In genomic region chrX:15525664-15526416, GRCh38 we compare ENCODE assay signal across 22 cellular contexts. TPM values are rescaled to one million over a fixed set of nuclear protein-coding genes. Genes with fewer than 3 reads are reported as not detected.
A peak's percentile ranks its signal among the peaks of the same experiment; 100 is the strongest.
DNase-seq lines count a peak whose midpoint lies in the region; ATAC-seq, FAIRE-seq and TF ChIP-seq lines count a peak whose summit lies in the region.
"Had no signal": no experiment of that assay in that cellular context is flagged by ENCODE, and none has a peak within 500 bp of the region (broad histone marks: within the 10 kb centered on the region; RNA-seq: fewer than 3 reads in every experiment).

No MANE protein-coding gene starts in this region.

- H3K4me1 ChIP-seq in HEK293 (ENCODE audit: control insufficient read depth, insufficient read depth, low read length), result 0 out of 2 replicates have a peak, but pooled peaks cover 2% of the 10 kb centered on the region
- H3K4me1 ChIP-seq: SJSA1 had no signal

- POLR2A ChIA-PET in HEK293 (lab: Yijun Ruan, JAX), result no interaction called here

- H3K4me3 ChIP-seq in HEK293 (ENCODE audit: low read depth, low read length) (no peak overlapping the region), bronchial epithelial cell (ENCODE audit: low read depth, low read length) (no peak overlapping the region)
- H3K4me3 ChIP-seq: lower lobe of right lung, SJSA1, smooth muscle cell had no signal

- no peaks in the 10 kb centered on the region for H3K27me3 ChIP-seq in bronchial epithelial cell (ENCODE audit: control insufficient read depth, insufficient read depth, low read length)
- H3K27me3 ChIP-seq: SJSA1 had no signal

- CTCF ChIA-PET in HEK293 (lab: Yijun Ruan, JAX), result interaction anchor here (1.4 to 2.1 kb wide), 3 partner anchors 9 to 39 kb away, joined by 5 to 7 read pairs (median 5); no protein-coding TSS in a partner anchor

- H3K9me3 ChIP-seq in HEK293 (ENCODE audit: control insufficient read depth, insufficient read depth, low read depth, low read length), result no peaks in the 10 kb centered on the region
- H3K9me3 ChIP-seq: lower lobe of right lung, SJSA1 had no signal

- peak; percentile 71 for DNase-seq in NCI-H128 (lab: John Stamatoyannopoulos, UW; ENCODE audit: unreplicated experiment)
- DNase-seq in NCI-H510A treated with DMSO at 0.1 percent for 48 hours (lab: John Stamatoyannopoulos, UW), result peak; percentile 58
- peak; percentile 10 for DNase-seq in bronchial epithelial cell (ENCODE audit: low read depth)
- DNase-seq in amygdala (lab: John Stamatoyannopoulos, UW), result no peak
- no peak for DNase-seq in GDM1 (lab: John Stamatoyannopoulos, UW)
- no peak for DNase-seq in EL
- DNase-seq: activated CD4-positive, alpha-beta T cell treated with anti-CD3 and anti-CD28 coated beads for 1 hour; AML-193; Calu3; effector CD8-positive, alpha-beta T cell; head of caudate nucleus; immature natural killer cell; IMR-90; lower lobe of right lung; NCI-H1694 treated with DMSO at 0.1 percent for 48 hours had no signal

- no peak for ATAC-seq in GM18907 (IDR thresholded peaks at IDR 0.05; ENCODE audit: unreplicated experiment)
- ATAC-seq: activated T-helper 17 cell treated with anti-CD3 and anti-CD28 coated beads, Interleukin-2, amount 50 U/mL, for 72 hours; lower lobe of right lung had no signal

- no peaks in the 10 kb centered on the region for H3K36me3 ChIP-seq in HEK293 (ENCODE audit: control insufficient read depth in 2 of 2, insufficient read depth in 1 of 2, low read length in 2 of 2)
- H3K36me3 ChIP-seq in bronchial epithelial cell (ENCODE audit: control insufficient read depth, insufficient read depth, low read length), result no peaks in the 10 kb centered on the region
- H3K36me3 ChIP-seq: lower lobe of right lung, SJSA1 had no signal

- TF ChIP-seq CTCF in HEK293 (tag by site-specific recombination; IDR thresholded peaks at IDR 0.05) (no peak), bronchial epithelial cell (IDR thresholded peaks at IDR 0.05; ENCODE audit: insufficient read depth, low read length, severe bottlenecking) (no peak)

- no peak for FAIRE-seq in bronchial epithelial cell (lab: Jason Lieb, UNC)
- FAIRE-seq: H1 had no signal

- H3K27ac ChIP-seq in HEK293 (ENCODE audit: extremely low read depth, low read depth, low read length), result peak overlapping the region; percentile 19; the same call in 1 of the 2 replicates
- H3K27ac ChIP-seq: lower lobe of right lung, SJSA1 had no signal

TF ChIP-seq in HEK293, 187 proteins besides CTCF, POLR2A, EP300 and RAD21:
- TF ChIP-seq TCF7L2 (IDR thresholded peaks at IDR 0.05; ENCODE audit: borderline replicate concordance, low read depth, low read length) (no peak), GLIS1 (tag by site-specific recombination; IDR thresholded peaks at IDR 0.05) (no peak), ZNF571 (tag by site-specific recombination; IDR thresholded peaks at IDR 0.05) (no peak), ZNF132 (tag by site-specific recombination; IDR thresholded peaks at IDR 0.05; ENCODE audit: borderline replicate concordance) (no peak), ZBTB21 (tag by site-specific recombination; IDR thresholded peaks at IDR 0.05) (no peak), ZSCAN5A (tag by site-specific recombination; IDR thresholded peaks at IDR 0.05) (no peak), ZNF670 (tag by site-specific recombination; IDR thresholded peaks at IDR 0.05; ENCODE audit: low read depth) (no peak), ZNF555 (tag by site-specific recombination; conservative IDR thresholded peaks at IDR 0.05) (no peak), REPIN1 (tag by site-specific recombination; IDR thresholded peaks at IDR 0.05; ENCODE audit: low read depth) (no peak), ZNF558 (tag by site-specific recombination; IDR thresholded peaks at IDR 0.05) (no peak), ZNF561 (tag by site-specific recombination; IDR thresholded peaks at IDR 0.05; ENCODE audit: borderline replicate concordance) (no peak), KLF10 (tag by site-specific recombination; IDR thresholded peaks at IDR 0.05) (no peak), HOXC10 (CRISPR knock-in tag; IDR thresholded peaks at IDR 0.05) (no peak), ZNF518A (tag by site-specific recombination; conservative IDR thresholded peaks at IDR 0.05; ENCODE audit: low read depth) (no peak)

RNA-seq across cellular contexts. Expression of gene BMX, which starts 25.2 kb away (rescaled TPM):
- total RNA-seq in bronchial epithelial cell, result not detected in 2 replicates
- total RNA-seq: activated T-helper 17 cell treated with anti-CD3 and anti-CD28 coated beads, Interleukin-2, amount 50 U/mL, for 72 hours; Calu3; H1; IMR-90; OCI-LY7; SJSA1; smooth muscle cell had no signal

RNA-seq across cellular contexts. Expression of gene PIR, which starts 32.7 kb away (rescaled TPM):
- 23.7 and 35.8 TPM in 2 replicates for total RNA-seq in bronchial epithelial cell

Comparison
In these comparisons a context has a peak if more than half of its experiments do, and no peak if none do; other contexts are left out.
1. DNase-seq: peak in NCI-H128 (single experiment), NCI-H510A treated with DMSO at 0.1 percent for 48 hours (single experiment) and bronchial epithelial cell (single experiment); none in amygdala (0 of 56), GDM1 (single experiment) and EL (single experiment).